20 cellular contexts compared by ENCODE assay signal in genomic region chr5:178413992-178414391, GRCh38.
DNase-seq lines count a peak whose midpoint lies in the region; ATAC-seq, FAIRE-seq and TF ChIP-seq lines count a peak whose summit lies in the region.
"Had no signal": no experiment of that assay in that cellular context is flagged by ENCODE, and none has a peak within 500 bp of the region (broad histone marks: within the 10 kb centered on the region; RNA-seq: fewer than 3 reads in every experiment).

No MANE protein-coding gene starts in this region.

- no peak for FAIRE-seq in kidney (lab: Jason Lieb, UNC)
- FAIRE-seq: HepG2 had no signal

- no peaks in the 10 kb centered on the region for H3K36me3 Mint-ChIP-seq in chondrocyte (ENCODE audit: low read depth)

- peaks cover 2% of the 10 kb centered on the region for H3K4me1 Mint-ChIP-seq in chondrocyte (ENCODE audit: low read depth)

- H3K27me3 ChIP-seq in aorta (ENCODE audit: control insufficient read depth in 1 of 2, insufficient read depth in 2 of 2, low read length in 1 of 2), result no peaks in the 10 kb centered on the region
- H3K27me3 ChIP-seq: BE2C, MG63, SJCRH30 had no signal

- H3K4me3 ChIP-seq in kidney (ENCODE audit: low read length in 2 of 2), result no peak overlapping the region
- H3K4me3 ChIP-seq in aorta (ENCODE audit: low read length in 2 of 2), result no peak overlapping the region
- H3K4me3 ChIP-seq: MG63, SJCRH30 had no signal

- 53 to 65% methylated on average over 4 of the region's 4 CpGs for WGBS in aorta, 2 donors

- no peak overlapping the region for H3K4me3 Mint-ChIP-seq in chondrocyte (ENCODE audit: unreplicated experiment)
- H3K4me3 Mint-ChIP-seq: CD4-positive, alpha-beta T cell had no signal

- no peak for ATAC-seq in aorta (ENCODE audit: low FRiP score)
- ATAC-seq: HepG2 had no signal

- no peak for TF ChIP-seq CTCF in chondrocyte (IDR thresholded peaks at IDR 0.05)
- no peak for TF ChIP-seq CTCF in kidney (IDR thresholded peaks at IDR 0.05; ENCODE audit: borderline replicate concordance, extremely low read depth, insufficient read depth)

- H3K4me1 ChIP-seq in kidney (ENCODE audit: control insufficient read depth in 1 of 2, insufficient read depth in 1 of 2, low read depth in 1 of 2, low read length in 2 of 2) (no peaks in the 10 kb centered on the region), aorta (ENCODE audit: control insufficient read depth in 1 of 2, insufficient read depth in 2 of 2, low read length in 2 of 2) (no peaks in the 10 kb centered on the region)
- H3K4me1 ChIP-seq: SJCRH30 had no signal

- H3K27ac Mint-ChIP-seq in chondrocyte (ENCODE audit: unreplicated experiment), result no peak overlapping the region
- H3K27ac Mint-ChIP-seq: CD4-positive, alpha-beta T cell had no signal

- H3K27ac ChIP-seq in kidney (ENCODE audit: low read depth in 2 of 2, low read length in 2 of 2), result no peak overlapping the region
- no peak overlapping the region for H3K27ac ChIP-seq in aorta (ENCODE audit: low read depth in 1 of 2, low read length in 2 of 2)
- H3K27ac ChIP-seq: 22Rv1, SJCRH30 had no signal

- H3K9me3 ChIP-seq in kidney (ENCODE audit: control insufficient read depth in 1 of 2, low read length in 2 of 2) (peaks cover 0 to 4% of the 10 kb centered on the region in 2 donors), aorta (ENCODE audit: control insufficient read depth, low read length) (no peaks in the 10 kb centered on the region)
- H3K9me3 ChIP-seq: BE2C, SJCRH30 had no signal

- H3K36me3 ChIP-seq in kidney (ENCODE audit: control insufficient read depth in 1 of 2, insufficient read depth in 2 of 2, low read length in 2 of 2) (no peaks in the 10 kb centered on the region), aorta (ENCODE audit: control insufficient read depth in 1 of 2, insufficient read depth in 2 of 2, low read length in 1 of 2) (no peaks in the 10 kb centered on the region)
- H3K36me3 ChIP-seq: BE2C, SJCRH30 had no signal

- no peak overlapping the region for H3K9ac ChIP-seq in kidney (ENCODE audit: low read length in 2 of 2)

- no peaks in the 10 kb centered on the region for H3K9me3 Mint-ChIP-seq in chondrocyte (ENCODE audit: low read depth)
- H3K9me3 Mint-ChIP-seq: CD4-positive, alpha-beta T cell had no signal

- intact Hi-C loops in kidney (cut with DNase I), result no loop called here
- intact Hi-C loops in aorta (cut with DNase I), result no loop called here

- DNase-seq in NCI-H748 (lab: John Stamatoyannopoulos, UW; ENCODE audit: unreplicated experiment) (peak; percentile 40), NCI-H748 treated with DMSO at 0.1 percent for 48 hours (lab: John Stamatoyannopoulos, UW) (no peak), chondrocyte (ENCODE audit: low spot score) (peak; percentile 39), kidney (peak; percentile 26), aorta (peak; percentile 26 to 28), occipital lobe (lab: John Stamatoyannopoulos, UW) (no peak), NCI-H1436 treated with DMSO at 0.1 percent for 48 hours (lab: John Stamatoyannopoulos, UW) (no peak), SHP77 (lab: John Stamatoyannopoulos, UW) (no peak)
- DNase-seq: BE2C; CD4-positive, alpha-beta T cell; Karpas-422; MG63; NCI-H1092; NCI-H2107; NCI-H345; NCI-H526 treated with DMSO at 0.1 percent for 48 hours; RPMI8226; SJCRH30 had no signal

- H3K27me3 Mint-ChIP-seq in chondrocyte (ENCODE audit: low read depth), result peaks cover 30% of the 10 kb centered on the region

Comparison
In these comparisons a context has a peak if more than half of its experiments do, and no peak if none do; other contexts are left out.
1. DNase-seq: peak in NCI-H748 (single experiment), chondrocyte (single experiment), kidney (single experiment) and aorta (2 of 2); none in NCI-H748 treated with DMSO at 0.1 percent for 48 hours (single experiment), occipital lobe (single experiment), NCI-H1436 treated with DMSO at 0.1 percent for 48 hours (single experiment) and SHP77 (0 of 2).